In genomic region chr2:159613515-159614336, GRCh38 we compare ENCODE assay signal across 8 cellular contexts. TPM values are rescaled to one million over a fixed set of nuclear protein-coding genes. Genes with fewer than 3 reads are reported as not detected.
A peak's percentile ranks its signal among the peaks of the same experiment; 100 is the strongest.
DNase-seq lines count a peak whose midpoint lies in the region; ATAC-seq and TF ChIP-seq lines count a peak whose summit lies in the region.

No MANE protein-coding gene starts in this region.

- no peak overlapping the region for H2BK20ac ChIP-seq in IMR-90 (ENCODE audit: low read depth, low read length)

- H4K91ac ChIP-seq in IMR-90 (ENCODE audit: insufficient read depth, low read depth, low read length): no peak overlapping the region

- H3K9me3 Mint-ChIP-seq in activated T-helper 1 cell treated with anti-CD3 and anti-CD28 coated beads, Interleukin-12 subunit alpha, Interleukin-12 subunit beta, Interleukin-2, Interleukin-4 antibody, amounts not matched to agents 30 ng/mL and 10 ng/mL and 1 ng/mL, durations not matched to agents 14 hours and 24 hours and 36 hours: no peaks in the 10 kb centered on the region

- no peak overlapping the region for H3K4ac ChIP-seq in IMR-90 (ENCODE audit: low read depth, low read length)

- H3K4me3 Mint-ChIP-seq in activated T-helper 1 cell treated with anti-CD3 and anti-CD28 coated beads, Interleukin-12 subunit alpha, Interleukin-12 subunit beta, Interleukin-2, Interleukin-4 antibody, amounts not matched to agents 30 ng/mL and 10 ng/mL and 1 ng/mL, durations not matched to agents 14 hours and 24 hours and 36 hours: peak overlapping the region; percentile 25

- H3K79me1 ChIP-seq in IMR-90 (ENCODE audit: low read depth in 1 of 2, low read length in 2 of 2): peaks cover 3 to 23% of the 10 kb centered on the region in 2 experiments; a peak in 3 of 4 replicates

- TF ChIP-seq RAD21 in IMR-90 (IDR thresholded peaks at IDR 0.05; ENCODE audit: low read length): no peak

- DNase-seq in Ammon's horn (ENCODE audit: low spot score): peak; percentile 35
- peak; percentile 53 for DNase-seq in IMR-90
- no peak for DNase-seq in activated T-helper 1 cell treated with anti-CD3 and anti-CD28 coated beads, Interleukin-12 subunit alpha, Interleukin-12 subunit beta, Interleukin-2, Interleukin-4 antibody, amounts not matched to agents 30 ng/mL and 10 ng/mL and 1 ng/mL, durations not matched to agents 14 hours and 24 hours and 36 hours (ENCODE audit: low spot score)
- peak; percentile 41 for DNase-seq in iris pigment epithelial cell (ENCODE audit: low read depth)
- DNase-seq in transverse colon: no peak
- no peak for DNase-seq in stimulated activated CD4-positive, alpha-beta T cell treated with anti-CD3 and anti-CD28 coated beads, Interleukin-12 subunit alpha, Interleukin-12 subunit beta, amount 100 ng/mL, for 4 hours

- H3K9ac ChIP-seq in IMR-90 (ENCODE audit: low read depth, low read length): peak overlapping the region; percentile 58

- H3K9me3 ChIP-seq in IMR-90 (ENCODE audit: control insufficient read depth, insufficient read depth, low read length) (no peaks in the 10 kb centered on the region), transverse colon (no peaks in the 10 kb centered on the region)

- H2BK5ac ChIP-seq in IMR-90 (ENCODE audit: low read depth, low read length, poor library complexity, severe bottlenecking): peak overlapping the region; percentile 79

- H3K27me3 ChIP-seq in IMR-90 (ENCODE audit: control insufficient read depth, insufficient read depth, low read length) (no peaks in the 10 kb centered on the region), transverse colon (no peaks in the 10 kb centered on the region)

- H2AK5ac ChIP-seq in IMR-90 (ENCODE audit: low read depth, low read length): no peak overlapping the region

- no peak overlapping the region for H2BK120ac ChIP-seq in IMR-90 (ENCODE audit: low read depth, low read length)

- H3K4me3 ChIP-seq in IMR-90 (ENCODE audit: insufficient read depth, low read depth, low read length) (peak overlapping the region; percentile 88), transverse colon (peak overlapping the region; percentile 9 to 89 (median 72))

- peaks cover 7% of the 10 kb centered on the region; the same call in 1 of the 2 replicates for H4K20me1 ChIP-seq in IMR-90 (ENCODE audit: insufficient read depth, low read length)

- TF ChIP-seq POLR2A in IMR-90 (IDR thresholded peaks at IDR 0.05; ENCODE audit: low read depth, low read length) (no peak), transverse colon (IDR thresholded peaks at IDR 0.05) (peak; percentile 35)

- CTCF ChIA-PET in IMR-90 (lab: Yijun Ruan, JAX): no interaction called here

- H3K27ac Mint-ChIP-seq in activated T-helper 1 cell treated with anti-CD3 and anti-CD28 coated beads, Interleukin-12 subunit alpha, Interleukin-12 subunit beta, Interleukin-2, Interleukin-4 antibody, amounts not matched to agents 30 ng/mL and 10 ng/mL and 1 ng/mL, durations not matched to agents 14 hours and 24 hours and 36 hours: no peak overlapping the region

- H3K56ac ChIP-seq in IMR-90 (ENCODE audit: extremely low read depth, insufficient read depth, low read length): no peak overlapping the region

- no peak overlapping the region for H3K14ac ChIP-seq in IMR-90 (replicated peaks; ENCODE audit: low read depth, low read length)

- peak overlapping the region; percentile 58; the same call in 1 of the 2 replicates for H3K27ac ChIP-seq in IMR-90 (ENCODE audit: insufficient read depth, low read length)
- H3K27ac ChIP-seq in transverse colon: peak overlapping the region; percentile 93 to 99 (median 98)

- POLR2A ChIA-PET in IMR-90 (lab: Charles Lee; ENCODE audit: unreplicated experiment): interaction anchor here (1.1 kb wide), 1 partner anchor 8 kb away, joined by 3 read pairs; no protein-coding TSS in a partner anchor

- no peak overlapping the region for H3K18ac ChIP-seq in IMR-90 (ENCODE audit: low read depth, low read length)

- H3K27me3 Mint-ChIP-seq in activated T-helper 1 cell treated with anti-CD3 and anti-CD28 coated beads, Interleukin-12 subunit alpha, Interleukin-12 subunit beta, Interleukin-2, Interleukin-4 antibody, amounts not matched to agents 30 ng/mL and 10 ng/mL and 1 ng/mL, durations not matched to agents 14 hours and 24 hours and 36 hours (ENCODE audit: insufficient read depth): peaks cover 35% of the 10 kb centered on the region

- H3K4me1 Mint-ChIP-seq in activated T-helper 1 cell treated with anti-CD3 and anti-CD28 coated beads, Interleukin-12 subunit alpha, Interleukin-12 subunit beta, Interleukin-2, Interleukin-4 antibody, amounts not matched to agents 30 ng/mL and 10 ng/mL and 1 ng/mL, durations not matched to agents 14 hours and 24 hours and 36 hours (ENCODE audit: low read depth): peaks cover 18% of the 10 kb centered on the region

- in situ Hi-C loops in IMR-90 (cut with MboI; ENCODE audit: low sequenced_read_pairs) (no loop called here), transverse colon (cut with MboI; ENCODE audit: low pct_ligation_motif_present in 1 of 4, low pct_unique_long_range_greater_than_20kb in 1 of 4, low sequenced_read_pairs in 3 of 4) (no loop called here)

- H3K36me3 Mint-ChIP-seq in activated T-helper 1 cell treated with anti-CD3 and anti-CD28 coated beads, Interleukin-12 subunit alpha, Interleukin-12 subunit beta, Interleukin-2, Interleukin-4 antibody, amounts not matched to agents 30 ng/mL and 10 ng/mL and 1 ng/mL, durations not matched to agents 14 hours and 24 hours and 36 hours (ENCODE audit: low read depth): no peaks in the 10 kb centered on the region

- no peak overlapping the region for H2AFZ ChIP-seq in IMR-90 (replicated peaks; ENCODE audit: low read length, poor library complexity)

- intact Hi-C loops in IMR-90 (cut with micrococcal nuclease): loop anchor here (10.0 kb wide), 1 partner anchor 479 kb away; no protein-coding TSS in a partner anchor
- intact Hi-C loops in activated T-helper 1 cell treated with anti-CD3 and anti-CD28 coated beads, Interleukin-12 subunit alpha, Interleukin-12 subunit beta, Interleukin-2, Interleukin-4 antibody, amounts not matched to agents 30 ng/mL and 10 ng/mL and 1 ng/mL, durations not matched to agents 14 hours and 24 hours and 36 hours (cut with micrococcal nuclease): loop anchor here (10.0 kb wide), 1 partner anchor 311 kb away; no protein-coding TSS in a partner anchor
- intact Hi-C loops in transverse colon (cut with DNase I; ENCODE audit: low total_unique reads): no loop called here

- H3K36me3 ChIP-seq in IMR-90 (ENCODE audit: control insufficient read depth, insufficient read depth, low read length) (no peaks in the 10 kb centered on the region), transverse colon (no peaks in the 10 kb centered on the region)

- no peak overlapping the region; a peak in 1 of 4 replicates for H4K8ac ChIP-seq in IMR-90 (ENCODE audit: low read depth in 2 of 2, low read length in 2 of 2)

- H3K4me1 ChIP-seq in IMR-90 (ENCODE audit: control insufficient read depth, insufficient read depth, low read length) (peaks cover 2% of the 10 kb centered on the region; the same call in 1 of the 2 replicates), transverse colon (peaks cover 17 to 73% (median 41%) of the 10 kb centered on the region in 4 donors)

- dilution Hi-C loops in IMR-90 (cut with HindIII; ENCODE audit: low sequenced_read_pairs, unreplicated experiment): no loop called here

- H3K4me2 ChIP-seq in IMR-90 (ENCODE audit: low read depth, low read length): peak overlapping the region; percentile 87

- H4K5ac ChIP-seq in IMR-90 (ENCODE audit: low read depth, low read length): no peak overlapping the region

- BruUV-seq in IMR-90 (replicated peaks; lab: Mats Ljungman, UMichigan): no TSS peak

- H3K9me1 ChIP-seq in IMR-90 (ENCODE audit: insufficient read depth, low read length): 0 out of 2 replicates have a peak, but pooled peaks cover 3% of the 10 kb centered on the region

- WGBS in IMR-90 (ENCODE audit: extremely low coverage in 2 of 2, insufficient read length in 1 of 2), 2 experiments: no CpG with 5 or more reads among the region's 3 CpGs
- 12% methylated on average over 3 of the region's 3 CpGs for WGBS in transverse colon (ENCODE audit: low coverage in 1 of 2), 2 donors

- H2AK9ac ChIP-seq in IMR-90 (replicated peaks; ENCODE audit: low read depth, low read length, poor library complexity): no peak overlapping the region

- TF ChIP-seq CTCF in IMR-90 (conservative IDR thresholded peaks at IDR 0.05; ENCODE audit: low read depth, low read length) (no peak), transverse colon (IDR thresholded peaks at IDR 0.05) (no peak)

- no peak overlapping the region for H2BK15ac ChIP-seq in IMR-90 (ENCODE audit: low read depth, low read length)

- H3K23ac ChIP-seq in IMR-90 (ENCODE audit: low read depth, low read length): peak overlapping the region; percentile 74; the same call in 1 of the 2 replicates

- no peak for TF ChIP-seq EP300 in transverse colon (IDR thresholded peaks at IDR 0.05; ENCODE audit: low read depth)

- no peak for ATAC-seq in IMR-90 (ENCODE audit: low read depth)
- ATAC-seq in GM19397 (IDR thresholded peaks at IDR 0.05; ENCODE audit: unreplicated experiment): no peak
- no peak for ATAC-seq in HG02759 (IDR thresholded peaks at IDR 0.05; ENCODE audit: unreplicated experiment)

TF ChIP-seq in IMR-90, 13 proteins besides CTCF, POLR2A, EP300 and RAD21:
- TF ChIP-seq, protein P1, sequence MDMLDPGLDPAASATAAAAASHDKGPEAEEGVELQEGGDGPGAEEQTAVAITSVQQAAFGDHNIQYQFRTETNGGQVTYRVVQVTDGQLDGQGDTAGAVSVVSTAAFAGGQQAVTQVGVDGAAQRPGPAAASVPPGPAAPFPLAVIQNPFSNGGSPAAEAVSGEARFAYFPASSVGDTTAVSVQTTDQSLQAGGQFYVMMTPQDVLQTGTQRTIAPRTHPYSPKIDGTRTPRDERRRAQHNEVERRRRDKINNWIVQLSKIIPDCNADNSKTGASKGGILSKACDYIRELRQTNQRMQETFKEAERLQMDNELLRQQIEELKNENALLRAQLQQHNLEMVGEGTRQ (IDR thresholded peaks at IDR 0.05; ENCODE audit: low read depth, low read length): peak; percentile 81
- TF ChIP-seq NFE2L2 (IDR thresholded peaks at IDR 0.05; ENCODE audit: low read depth, low read length) (no peak), RCOR1 (IDR thresholded peaks at IDR 0.05; ENCODE audit: insufficient replicate concordance, low read length) (no peak)

RNA-seq across cellular contexts. Expression of gene BAZ2B, which starts 2.6 kb away (rescaled TPM):
- total RNA-seq in IMR-90 (2012; rRNA removed): 42.1 and 49.7 TPM in 2 replicates
- 8.9 and 9.0 TPM in 2 replicates for polyA plus RNA-seq in IMR-90 (2012; rRNA removed)
- 1.9 and 3.0 TPM in 2 replicates for polyA plus RNA-seq in IMR-90 (2012; cell fraction: cytosol; rRNA removed)
- 2.6 and 23.5 TPM in 2 replicates for polyA plus RNA-seq in IMR-90 (2012; cell fraction: nucleus; rRNA removed; ENCODE audit: low replicate concordance)
- total RNA-seq in activated T-helper 1 cell treated with anti-CD3 and anti-CD28 coated beads, Interleukin-12 subunit alpha, Interleukin-12 subunit beta, Interleukin-2, Interleukin-4 antibody, amounts not matched to agents 30 ng/mL and 10 ng/mL and 1 ng/mL, durations not matched to agents 14 hours and 24 hours and 36 hours: 3.2 and 3.9 TPM in 2 replicates
- total RNA-seq in transverse colon: 100 to 1,000 TPM in 1 of 4 donors, 10 to 100 TPM in 3; 42.3 to 104 (median 81.3) TPM

Comparison
In these comparisons a context has a peak if more than half of its experiments do, and no peak if none do; other contexts are left out.
1. DNase-seq: peak in Ammon's horn (single experiment), IMR-90 (single experiment) and iris pigment epithelial cell (single experiment); none in activated T-helper 1 cell treated with anti-CD3 and anti-CD28 coated beads, Interleukin-12 subunit alpha, Interleukin-12 subunit beta, Interleukin-2, Interleukin-4 antibody, amounts not matched to agents 30 ng/mL and 10 ng/mL and 1 ng/mL, durations not matched to agents 14 hours and 24 hours and 36 hours (single experiment), transverse colon (single experiment) and stimulated activated CD4-positive, alpha-beta T cell treated with anti-CD3 and anti-CD28 coated beads, Interleukin-12 subunit alpha, Interleukin-12 subunit beta, amount 100 ng/mL, for 4 hours (single experiment).